ENCODE assay signal across 1 cellular context in the genomic region with DNA sequence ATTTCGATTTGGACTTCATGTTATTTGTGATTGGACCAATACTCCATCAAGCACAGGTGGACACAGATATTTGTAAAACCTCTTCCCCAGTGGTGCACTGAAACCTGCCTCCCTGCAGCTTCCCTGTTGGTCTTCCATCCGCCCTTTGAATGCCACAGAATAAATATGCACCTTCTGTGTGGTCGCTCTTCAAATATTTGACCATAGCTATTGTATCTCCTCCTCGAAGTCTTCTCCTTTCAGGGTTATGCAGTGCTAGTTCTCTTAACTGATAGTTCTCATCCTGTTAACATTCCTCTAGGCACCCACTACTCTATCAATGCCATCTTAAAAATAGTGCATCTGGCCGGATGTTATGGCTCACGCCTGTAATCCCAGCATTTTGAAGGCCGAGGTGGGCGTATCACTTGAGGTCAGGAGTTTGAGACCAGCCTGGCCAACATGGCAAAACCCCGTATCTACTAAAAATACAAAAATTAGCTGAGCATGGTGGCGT.
A peak's percentile ranks its signal among the peaks of the same experiment; 100 is the strongest.
TF ChIP-seq lines count a peak whose summit lies in the region.

No MANE protein-coding gene starts in this region.

TF ChIP-seq in HepG2, 621 proteins besides CTCF, POLR2A, EP300 and RAD21 (continued from another document):
- TF ChIP-seq, protein P1, sequence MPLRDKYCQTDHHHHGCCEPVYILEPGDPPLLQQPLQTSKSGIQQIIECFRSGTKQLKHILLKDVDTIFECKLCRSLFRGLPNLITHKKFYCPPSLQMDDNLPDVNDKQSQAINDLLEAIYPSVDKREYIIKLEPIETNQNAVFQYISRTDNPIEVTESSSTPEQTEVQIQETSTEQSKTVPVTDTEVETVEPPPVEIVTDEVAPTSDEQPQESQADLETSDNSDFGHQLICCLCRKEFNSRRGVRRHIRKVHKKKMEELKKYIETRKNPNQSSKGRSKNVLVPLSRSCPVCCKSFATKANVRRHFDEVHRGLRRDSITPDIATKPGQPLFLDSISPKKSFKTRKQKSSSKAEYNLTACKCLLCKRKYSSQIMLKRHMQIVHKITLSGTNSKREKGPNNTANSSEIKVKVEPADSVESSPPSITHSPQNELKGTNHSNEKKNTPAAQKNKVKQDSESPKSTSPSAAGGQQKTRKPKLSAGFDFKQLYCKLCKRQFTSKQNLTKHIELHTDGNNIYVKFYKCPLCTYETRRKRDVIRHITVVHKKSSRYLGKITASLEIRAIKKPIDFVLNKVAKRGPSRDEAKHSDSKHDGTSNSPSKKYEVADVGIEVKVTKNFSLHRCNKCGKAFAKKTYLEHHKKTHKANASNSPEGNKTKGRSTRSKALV (CRISPR knock-in tag; IDR thresholded peaks at IDR 0.05) = no peak
- peak; percentile 89 for TF ChIP-seq ZEB1 (IDR thresholded peaks at IDR 0.05; ENCODE audit: insufficient replicate concordance, low read depth)
- peak; percentile 99 for TF ChIP-seq ISL2 (CRISPR knock-in tag; IDR thresholded peaks at IDR 0.05)
- 0 out of 2 replicates have a peak, but pooled peaks have one; percentile 55 for TF ChIP-seq ZNF318 (CRISPR knock-in tag; IDR thresholded peaks at IDR 0.05)
- TF ChIP-seq PRPF4 (IDR thresholded peaks at IDR 0.05; ENCODE audit: low read depth, low read length, poor library complexity, severe bottlenecking) = no peak
- TF ChIP-seq HNRNPL (IDR thresholded peaks at IDR 0.05; ENCODE audit: low read depth, low read length) = no peak
- TF ChIP-seq ZNF761 (CRISPR knock-in tag; conservative IDR thresholded peaks at IDR 0.05) = peak; percentile 93
- peak; percentile 95 for TF ChIP-seq ZNF317 (CRISPR knock-in tag; IDR thresholded peaks at IDR 0.05)
- peak; percentile 92 for TF ChIP-seq HDAC1 (CRISPR knock-in tag; IDR thresholded peaks at IDR 0.05)
- TF ChIP-seq, protein P2, sequence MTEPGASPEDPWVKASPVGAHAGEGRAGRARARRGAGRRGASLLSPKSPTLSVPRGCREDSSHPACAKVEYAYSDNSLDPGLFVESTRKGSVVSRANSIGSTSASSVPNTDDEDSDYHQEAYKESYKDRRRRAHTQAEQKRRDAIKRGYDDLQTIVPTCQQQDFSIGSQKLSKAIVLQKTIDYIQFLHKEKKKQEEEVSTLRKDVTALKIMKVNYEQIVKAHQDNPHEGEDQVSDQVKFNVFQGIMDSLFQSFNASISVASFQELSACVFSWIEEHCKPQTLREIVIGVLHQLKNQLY (CRISPR knock-in tag; IDR thresholded peaks at IDR 0.05) = peak; percentile 93
- TF ChIP-seq, protein P3, sequence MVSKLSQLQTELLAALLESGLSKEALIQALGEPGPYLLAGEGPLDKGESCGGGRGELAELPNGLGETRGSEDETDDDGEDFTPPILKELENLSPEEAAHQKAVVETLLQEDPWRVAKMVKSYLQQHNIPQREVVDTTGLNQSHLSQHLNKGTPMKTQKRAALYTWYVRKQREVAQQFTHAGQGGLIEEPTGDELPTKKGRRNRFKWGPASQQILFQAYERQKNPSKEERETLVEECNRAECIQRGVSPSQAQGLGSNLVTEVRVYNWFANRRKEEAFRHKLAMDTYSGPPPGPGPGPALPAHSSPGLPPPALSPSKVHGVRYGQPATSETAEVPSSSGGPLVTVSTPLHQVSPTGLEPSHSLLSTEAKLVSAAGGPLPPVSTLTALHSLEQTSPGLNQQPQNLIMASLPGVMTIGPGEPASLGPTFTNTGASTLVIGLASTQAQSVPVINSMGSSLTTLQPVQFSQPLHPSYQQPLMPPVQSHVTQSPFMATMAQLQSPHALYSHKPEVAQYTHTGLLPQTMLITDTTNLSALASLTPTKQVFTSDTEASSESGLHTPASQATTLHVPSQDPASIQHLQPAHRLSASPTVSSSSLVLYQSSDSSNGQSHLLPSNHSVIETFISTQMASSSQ (IDR thresholded peaks at IDR 0.05; ENCODE audit: low read depth) = peak; percentile 66; the same call in 1 of the 2 replicates
- TF ChIP-seq, protein P3 (CRISPR knock-in tag; IDR thresholded peaks at IDR 0.05; ENCODE audit: borderline replicate concordance) = peak; percentile 96
- TF ChIP-seq BHLHE40 (IDR thresholded peaks at IDR 0.05; ENCODE audit: low read length) = 0 out of 2 replicates have a peak, but pooled peaks have one; percentile 1
- TF ChIP-seq ELF4 (CRISPR knock-in tag; IDR thresholded peaks at IDR 0.05; ENCODE audit: borderline replicate concordance) = no peak
- no peak for TF ChIP-seq ZNF546 (CRISPR knock-in tag; conservative IDR thresholded peaks at IDR 0.05)
- TF ChIP-seq PITX1 (CRISPR knock-in tag; IDR thresholded peaks at IDR 0.05) = peak; percentile 94
- no peak for TF ChIP-seq PCBP2 (optimal IDR thresholded peaks at IDR 0.05; ENCODE audit: low read depth, low read length, poor library complexity, severe bottlenecking)
- TF ChIP-seq KLF11 (CRISPR knock-in tag; IDR thresholded peaks at IDR 0.05) = peak; percentile 39; the same call in 1 of the 2 replicates
- TF ChIP-seq PHF20 (CRISPR knock-in tag; IDR thresholded peaks at IDR 0.05) = no peak
- peak; percentile 45; the same call in 1 of the 2 replicates for TF ChIP-seq PRMT3 (CRISPR knock-in tag; IDR thresholded peaks at IDR 0.05; ENCODE audit: borderline replicate concordance, low read depth)
- TF ChIP-seq GTF3A (CRISPR knock-in tag; conservative IDR thresholded peaks at IDR 0.05) = peak; percentile 89; the same call in 1 of the 2 replicates
- no peak for TF ChIP-seq GMEB1 (CRISPR knock-in tag; IDR thresholded peaks at IDR 0.05; ENCODE audit: borderline replicate concordance)
- TF ChIP-seq TCF7L2 (IDR thresholded peaks at IDR 0.05; ENCODE audit: low read depth, low read length) = no peak; the same call in none of the 2 replicates
- no peak for TF ChIP-seq THYN1 (CRISPR knock-in tag; IDR thresholded peaks at IDR 0.05; ENCODE audit: borderline replicate concordance, low read depth)
- TF ChIP-seq ZNF710 (CRISPR knock-in tag; IDR thresholded peaks at IDR 0.05; ENCODE audit: borderline replicate concordance) = peak; percentile 100
- peak; percentile 79; the same call in 1 of the 2 replicates for TF ChIP-seq ZNF230 (CRISPR knock-in tag; IDR thresholded peaks at IDR 0.05)
- peak; percentile 90 for TF ChIP-seq ZMYM4 (CRISPR knock-in tag; IDR thresholded peaks at IDR 0.05)
- no peak for TF ChIP-seq ZNF20 (CRISPR knock-in tag; IDR thresholded peaks at IDR 0.05)
- no peak for TF ChIP-seq ZNF570 (CRISPR knock-in tag; IDR thresholded peaks at IDR 0.05; ENCODE audit: borderline replicate concordance)
